Comparison of ENCODE assay signal across 16 cellular contexts in genomic region chr17:44982113-44982702, GRCh38. TPM values are rescaled to one million over a fixed set of nuclear protein-coding genes. Genes with fewer than 3 reads are reported as not detected.
"Had no signal": no experiment of that assay in that cellular context is flagged by ENCODE, and none has a peak within 500 bp of the region (broad histone marks: within the 10 kb centered on the region; RNA-seq: fewer than 3 reads in every experiment).

No MANE protein-coding gene starts in this region.

- H3K4me1 Mint-ChIP-seq: activated CD4-positive, alpha-beta T cell treated with anti-CD3 and anti-CD28 coated beads, Interleukin-2, amount 10 ng/mL, durations not matched to agents 24 days and 14 days; memory B cell had no signal

- H3K9me3 ChIP-seq: esophagus squamous epithelium, ovary, testis had no signal

- H3K9me3 Mint-ChIP-seq: activated B cell treated with CpG ODN at 0.5 μM for 24 hours; activated CD4-positive, alpha-beta T cell treated with anti-CD3 and anti-CD28 coated beads, Interleukin-2, amount 10 ng/mL, durations not matched to agents 24 days and 14 days had no signal

- H3K4me3 Mint-ChIP-seq: activated B cell treated with CpG ODN at 0.5 μM for 24 hours; activated CD4-positive, alpha-beta T cell treated with anti-CD3 and anti-CD28 coated beads, Interleukin-2, amount 10 ng/mL, durations not matched to agents 24 days and 14 days; memory B cell; T-helper 17 cell had no signal

- H3K36me3 Mint-ChIP-seq: memory B cell had no signal

- H3K27ac Mint-ChIP-seq: activated B cell treated with CpG ODN at 0.5 μM for 24 hours; activated CD4-positive, alpha-beta T cell treated with anti-CD3 and anti-CD28 coated beads, Interleukin-2, amount 10 ng/mL, durations not matched to agents 24 days and 14 days; activated T-helper 2 cell treated with anti-CD3 and anti-CD28 coated beads, Interferon-gamma antibody, Interleukin-2, Interleukin-4, amounts not matched to agents 10 μg/mL and 5 μg/mL and 100 μg/mL, durations not matched to agents 14 hours and 24 hours and 36 hours; memory B cell; T-helper 17 cell had no signal

- H3K27me3 ChIP-seq: ovary, testis had no signal

- H3K27ac ChIP-seq: testis had no signal

- H3K4me3 ChIP-seq: dorsolateral prefrontal cortex, ovary, testis had no signal

- H3K36me3 ChIP-seq: esophagus squamous epithelium, ovary had no signal

- ATAC-seq: stimulated activated naive CD8-positive, alpha-beta T cell treated with anti-CD3 and anti-CD28 coated beads, Interleukin-15, Interleukin-2, amounts not matched to agents 100 U/mL and 50 U/mL, for 24 hours; T-helper 17 cell had no signal

- DNase-seq: activated B cell treated with CpG ODN at 0.5 μM for 24 hours; activated CD4-positive, alpha-beta T cell treated with anti-CD3 and anti-CD28 coated beads, Interleukin-2, amount 10 ng/mL, durations not matched to agents 24 days and 14 days; activated naive CD4-positive, alpha-beta T cell treated with anti-CD3 and anti-CD28 coated beads, Interleukin-2, amount 50 U/mL, for 16 hours; amniotic stem cell; dorsolateral prefrontal cortex; esophagus squamous epithelium; glutamatergic neuron; ovary; stimulated activated CD4-positive, alpha-beta T cell treated with anti-CD3 and anti-CD28 coated beads, Interleukin-12 subunit alpha, Interleukin-12 subunit beta, amount 100 ng/mL, for 4 hours; stimulated activated CD4-positive, alpha-beta T cell treated with anti-CD3 and anti-CD28 coated beads, Interleukin-2, amount 100 ng/mL, for 48 hours; stimulated activated CD8-positive, alpha-beta memory T cell treated with anti-CD3 and anti-CD28 coated beads, Interleukin-4, amount 100 ng/mL, for 48 hours; stimulated activated naive CD8-positive, alpha-beta T cell treated with anti-CD3 and anti-CD28 coated beads, Interleukin-15, Interleukin-2, amounts not matched to agents 100 U/mL and 50 U/mL, for 24 hours; T-helper 17 cell; testis had no signal

RNA-seq across cellular contexts. Expression of gene C1QL1, which starts 14.1 kb away (rescaled TPM):
- total RNA-seq: activated B cell treated with CpG ODN at 0.5 μM for 24 hours, T-helper 17 cell had no signal
